ENCODE assay signal across 12 cellular contexts in the genomic region with DNA sequence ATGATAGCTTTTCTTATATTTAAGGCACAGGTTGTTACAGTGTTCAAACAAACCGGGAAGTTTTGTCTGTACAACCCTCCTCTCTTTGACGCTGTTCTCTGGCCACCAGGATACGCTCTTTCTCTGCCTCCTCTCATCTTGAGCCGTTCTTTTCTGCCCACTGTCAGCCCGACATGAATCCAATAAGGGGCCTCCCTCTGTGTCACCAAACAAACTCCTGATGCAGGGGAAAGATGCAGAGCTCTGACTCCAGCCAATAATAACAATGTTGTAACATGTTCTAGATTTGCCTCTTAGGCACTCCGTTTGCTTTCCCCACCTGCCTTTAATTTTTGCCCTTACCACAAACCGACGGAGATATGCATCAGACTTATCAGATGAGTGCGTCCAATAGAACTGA.
DNase-seq lines count a peak whose midpoint lies in the region; TF ChIP-seq lines count a peak whose summit lies in the region.
"Had no signal": no experiment of that assay in that cellular context is flagged by ENCODE, and none has a peak within 500 bp of the region (broad histone marks: within the 10 kb centered on the region; RNA-seq: fewer than 3 reads in every experiment).

No MANE protein-coding gene starts in this region.

- H3K9me3 Mint-ChIP-seq in type B pancreatic cell = peaks cover 6% of the 10 kb centered on the region
- H3K9me3 Mint-ChIP-seq: activated naive CD4-positive, alpha-beta T cell treated with anti-CD3 and anti-CD28 coated beads, Interleukin-2, amount 10 ng/mL, durations not matched to agents 7 days and 5 days; stimulated activated effector memory CD8-positive, alpha-beta T cell treated with anti-CD3 and anti-CD28 coated beads, Interleukin-12 subunit alpha, Interleukin-12 subunit beta, amount 100 ng/mL, for 72 hours had no signal

- no peaks in the 10 kb centered on the region for H4K20me1 ChIP-seq in hepatocyte (ENCODE audit: insufficient read depth, poor library complexity, severe bottlenecking)

- H3K4me2 ChIP-seq in hepatocyte = peak overlapping the region; percentile 10

- TF ChIP-seq CTCF in astrocyte of the spinal cord (IDR thresholded peaks at IDR 0.05; ENCODE audit: low read depth, low read length) = peak; percentile 67
- peak; percentile 49 for TF ChIP-seq CTCF in hepatocyte (IDR thresholded peaks at IDR 0.05; ENCODE audit: poor library complexity)
- peak; percentile 57 for TF ChIP-seq CTCF in type B pancreatic cell (conservative IDR thresholded peaks at IDR 0.05)
- peak in 1 of 6 experiments; percentile 17 for TF ChIP-seq CTCF in esophagus squamous epithelium (IDR thresholded peaks at IDR 0.05)

- H3K27ac Mint-ChIP-seq in type B pancreatic cell = peak overlapping the region; percentile 14
- H3K27ac Mint-ChIP-seq: activated naive CD4-positive, alpha-beta T cell treated with anti-CD3 and anti-CD28 coated beads, Interleukin-2, amount 10 ng/mL, durations not matched to agents 7 days and 5 days; stimulated activated effector memory CD8-positive, alpha-beta T cell treated with anti-CD3 and anti-CD28 coated beads, Interleukin-12 subunit alpha, Interleukin-12 subunit beta, amount 100 ng/mL, for 72 hours had no signal

- H3K4me1 ChIP-seq in hepatocyte (ENCODE audit: insufficient read depth) (peaks cover 5% of the 10 kb centered on the region), esophagus squamous epithelium (no peaks in the 10 kb centered on the region)

- no peak overlapping the region for H2AFZ ChIP-seq in hepatocyte

- no peaks in the 10 kb centered on the region for H3K36me3 Mint-ChIP-seq in type B pancreatic cell
- H3K36me3 Mint-ChIP-seq: activated naive CD4-positive, alpha-beta T cell treated with anti-CD3 and anti-CD28 coated beads, Interleukin-2, amount 10 ng/mL, durations not matched to agents 7 days and 5 days; stimulated activated effector memory CD8-positive, alpha-beta T cell treated with anti-CD3 and anti-CD28 coated beads, Interleukin-12 subunit alpha, Interleukin-12 subunit beta, amount 100 ng/mL, for 72 hours had no signal

- TF ChIP-seq POLR2A in esophagus squamous epithelium (IDR thresholded peaks at IDR 0.05) = no peak

- peaks cover 5% of the 10 kb centered on the region for H3K27me3 Mint-ChIP-seq in type B pancreatic cell
- H3K27me3 Mint-ChIP-seq: activated naive CD4-positive, alpha-beta T cell treated with anti-CD3 and anti-CD28 coated beads, Interleukin-2, amount 10 ng/mL, durations not matched to agents 7 days and 5 days had no signal

- DNase-seq in DMS 273 (lab: John Stamatoyannopoulos, UW; ENCODE audit: unreplicated experiment) = peak; percentile 14
- DNase-seq in DMS 273 treated with DMSO at 0.1 percent for 48 hours (lab: John Stamatoyannopoulos, UW) = no peak
- peak; percentile 79 for DNase-seq in astrocyte of the spinal cord (ENCODE audit: low read depth, low spot score)
- DNase-seq in hepatocyte (ENCODE audit: low spot score) = peak; percentile 48
- DNase-seq in type B pancreatic cell (ENCODE audit: extremely low spot score, unreplicated experiment) = no peak
- no peak for DNase-seq in NK-92 (lab: John Stamatoyannopoulos, UW; ENCODE audit: unreplicated experiment)
- DNase-seq in stimulated activated naive CD4-positive, alpha-beta T cell treated with Interleukin-2 at 50 U/mL for 16 hours (lab: John Stamatoyannopoulos, UW) = no peak
- DNase-seq in esophagus squamous epithelium (lab: John Stamatoyannopoulos, UW) = no peak
- DNase-seq: activated naive CD4-positive, alpha-beta T cell treated with anti-CD3 and anti-CD28 coated beads, Interleukin-2, amount 10 ng/mL, durations not matched to agents 7 days and 5 days; hippocampal formation had no signal

- H3K27ac ChIP-seq in hepatocyte (peak overlapping the region; percentile 10), esophagus squamous epithelium (no peak overlapping the region)
- H3K27ac ChIP-seq: 22Rv1 had no signal

- WGBS in hepatocyte (ENCODE audit: low lambda C conversion rate, missing lambda C conversion rate) = 18% methylated on average over 9 of the region's 9 CpGs
- WGBS in esophagus squamous epithelium, 2 donors = 55 to 57% methylated on average over 9 of the region's 9 CpGs

- peak overlapping the region; percentile 24 for H3K4me3 Mint-ChIP-seq in type B pancreatic cell
- H3K4me3 Mint-ChIP-seq: activated naive CD4-positive, alpha-beta T cell treated with anti-CD3 and anti-CD28 coated beads, Interleukin-2, amount 10 ng/mL, durations not matched to agents 7 days and 5 days; stimulated activated effector memory CD8-positive, alpha-beta T cell treated with anti-CD3 and anti-CD28 coated beads, Interleukin-12 subunit alpha, Interleukin-12 subunit beta, amount 100 ng/mL, for 72 hours had no signal

- H3K79me2 ChIP-seq in hepatocyte = no peaks in the 10 kb centered on the region

- peaks cover 39% of the 10 kb centered on the region for H3K4me1 Mint-ChIP-seq in type B pancreatic cell (ENCODE audit: unreplicated experiment)
- H3K4me1 Mint-ChIP-seq: activated naive CD4-positive, alpha-beta T cell treated with anti-CD3 and anti-CD28 coated beads, Interleukin-2, amount 10 ng/mL, durations not matched to agents 7 days and 5 days; stimulated activated effector memory CD8-positive, alpha-beta T cell treated with anti-CD3 and anti-CD28 coated beads, Interleukin-12 subunit alpha, Interleukin-12 subunit beta, amount 100 ng/mL, for 72 hours had no signal

- no peak overlapping the region for H3K4me3 ChIP-seq in astrocyte of the spinal cord (ENCODE audit: low read depth, low read length)
- H3K4me3 ChIP-seq in hepatocyte = no peak overlapping the region
- no peak overlapping the region for H3K4me3 ChIP-seq in esophagus squamous epithelium

- intact Hi-C loops in esophagus squamous epithelium (cut with DNase I) = no loop called here

- no peaks in the 10 kb centered on the region for H3K9me3 ChIP-seq in hepatocyte (ENCODE audit: low read depth)
- no peaks in the 10 kb centered on the region for H3K9me3 ChIP-seq in esophagus squamous epithelium

- H3K36me3 ChIP-seq in hepatocyte (replicated peaks; ENCODE audit: insufficient read depth, low read depth) (no peaks in the 10 kb centered on the region), esophagus squamous epithelium (no peaks in the 10 kb centered on the region)

- in situ Hi-C loops in astrocyte of the spinal cord (cut with HindIII; ENCODE audit: low sequenced_read_pairs) = no loop called here

- no peaks in the 10 kb centered on the region for H3K27me3 ChIP-seq in hepatocyte
- peaks cover 0 to 30% (median 0%) of the 10 kb centered on the region in 4 donors for H3K27me3 ChIP-seq in esophagus squamous epithelium

- H3K9me2 ChIP-seq in hepatocyte (replicated peaks; ENCODE audit: insufficient read depth) = no peaks in the 10 kb centered on the region

Comparison
In these comparisons a context has a peak if more than half of its experiments do, and no peak if none do; other contexts are left out.
1. DNase-seq: peak in DMS 273 (single experiment), astrocyte of the spinal cord (single experiment) and hepatocyte (single experiment); none in DMS 273 treated with DMSO at 0.1 percent for 48 hours (single experiment), type B pancreatic cell (single experiment), NK-92 (single experiment), stimulated activated naive CD4-positive, alpha-beta T cell treated with Interleukin-2 at 50 U/mL for 16 hours (single experiment) and esophagus squamous epithelium (single experiment).